In the genomic region with DNA sequence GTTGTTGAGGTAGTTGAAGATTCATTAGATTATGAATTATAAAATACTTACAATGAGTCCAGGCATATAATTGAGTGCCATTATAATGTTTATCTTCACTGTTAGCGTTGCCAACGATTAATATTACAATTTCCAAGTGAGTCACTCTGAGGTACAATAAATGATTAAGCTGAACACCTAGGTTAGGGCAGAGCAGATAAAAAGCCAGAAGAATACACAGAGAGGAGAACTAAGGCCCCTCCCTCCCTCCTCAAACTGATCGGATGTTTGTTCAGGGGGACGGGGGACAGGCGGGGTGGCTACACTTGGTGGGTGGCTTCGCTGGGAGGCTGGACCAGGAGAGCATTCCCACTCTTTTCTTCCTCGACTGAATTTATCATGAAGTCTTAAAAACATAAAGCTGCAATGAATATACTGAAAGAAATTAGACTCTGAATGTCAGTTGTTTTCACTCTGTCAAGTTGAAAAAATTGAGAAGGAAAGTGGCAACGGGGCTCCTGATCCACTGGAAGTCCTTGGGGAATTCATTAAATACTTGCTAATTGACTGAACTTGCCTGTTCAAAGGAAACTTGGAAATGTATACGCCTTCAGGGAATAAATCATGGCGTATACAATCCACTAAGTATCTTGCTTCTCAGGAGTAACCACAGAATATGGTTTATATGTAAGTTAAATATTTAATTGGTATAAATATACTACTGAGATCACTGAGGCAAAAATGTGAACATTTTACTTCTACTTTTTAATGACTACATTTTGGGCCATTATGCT, we compare ENCODE assay signal across 22 cellular contexts.
DNase-seq lines count a peak whose midpoint lies in the region; ATAC-seq, FAIRE-seq and TF ChIP-seq lines count a peak whose summit lies in the region.
"Had no signal": no experiment of that assay in that cellular context is flagged by ENCODE, and none has a peak within 500 bp of the region (broad histone marks: within the 10 kb centered on the region; RNA-seq: fewer than 3 reads in every experiment).

No MANE protein-coding gene starts in this region.

- peak; percentile 5 for DNase-seq in Calu3
- DNase-seq in WTC11 (ENCODE audit: low spot score) = no peak
- DNase-seq in keratinocyte (ENCODE audit: low read depth, low spot score) = no peak
- no peak for DNase-seq in NCI-H2227 (lab: John Stamatoyannopoulos, UW; ENCODE audit: unreplicated experiment)
- DNase-seq in mesenteric fat pad (ENCODE audit: low spot score) = no peak
- no peak for DNase-seq in activated naive CD4-positive, alpha-beta T cell treated with anti-CD3 and anti-CD28 coated beads, Interleukin-2, amount 50 U/mL, for 72 hours (ENCODE audit: low spot score in 2 of 2)
- DNase-seq: activated CD4-positive, alpha-beta T cell treated with anti-CD3 and anti-CD28 coated beads for 36 hours; adrenal gland; CD8-positive, alpha-beta memory T cell; effector memory CD8-positive, alpha-beta T cell; GDM1; Kasumi-1; NCI-H1930 had no signal

- dilution Hi-C loops in keratinocyte (cut with MboI; ENCODE audit: extremely low pct_ligation_motif_present, low sequenced_read_pairs) = no loop called here

- H3K4me3 Mint-ChIP-seq in Calu3 (ENCODE audit: low read depth, unreplicated experiment) = peak overlapping the region; percentile 27
- H3K4me3 Mint-ChIP-seq in WTC11 = no peak overlapping the region
- H3K4me3 Mint-ChIP-seq in stimulated activated memory B cell treated with anti-CD40 and anti-IgM and Interleukin-4, amounts not matched to agents 10 μg/mL and 1 μg/mL and 100 μg/mL, for 72 hours = no peak overlapping the region
- H3K4me3 Mint-ChIP-seq: activated CD4-positive, alpha-beta T cell treated with anti-CD3 and anti-CD28 coated beads for 36 hours; CD8-positive, alpha-beta memory T cell; effector memory CD8-positive, alpha-beta T cell; memory B cell had no signal

- H3K36me3 ChIP-seq in HUES64 (ENCODE audit: insufficient read depth, low read length) (no peaks in the 10 kb centered on the region), keratinocyte (ENCODE audit: control insufficient read depth in 2 of 2, extremely low read depth in 1 of 2, insufficient read depth in 2 of 2, low read length in 2 of 2) (no peaks in the 10 kb centered on the region)
- H3K36me3 ChIP-seq: adrenal gland, SJSA1 had no signal

- peaks cover 27% of the 10 kb centered on the region for H3K4me1 Mint-ChIP-seq in Calu3 (ENCODE audit: low read depth, unreplicated experiment)
- H3K4me1 Mint-ChIP-seq in WTC11 = peaks cover 65% of the 10 kb centered on the region
- no peaks in the 10 kb centered on the region for H3K4me1 Mint-ChIP-seq in stimulated activated memory B cell treated with anti-CD40 and anti-IgM and Interleukin-4, amounts not matched to agents 10 μg/mL and 1 μg/mL and 100 μg/mL, for 72 hours
- H3K4me1 Mint-ChIP-seq: memory B cell had no signal

- peak; percentile 60 for ATAC-seq in WTC11
- ATAC-seq in stimulated activated memory B cell treated with anti-CD40 and anti-IgM and Interleukin-4, amounts not matched to agents 10 μg/mL and 1 μg/mL and 100 μg/mL, for 72 hours = no peak
- no peak for ATAC-seq in activated naive CD4-positive, alpha-beta T cell treated with anti-CD3 and anti-CD28 coated beads, Interleukin-2, amount 50 U/mL, for 72 hours
- ATAC-seq: activated CD4-positive, alpha-beta T cell treated with anti-CD3 and anti-CD28 coated beads for 36 hours; effector memory CD8-positive, alpha-beta T cell; HepG2 had no signal

- TF ChIP-seq CTCF in Calu3 (IDR thresholded peaks at IDR 0.05; ENCODE audit: unreplicated experiment) (no peak), WTC11 (IDR thresholded peaks at IDR 0.05) (no peak), keratinocyte (optimal IDR thresholded peaks at IDR 0.05 in 1 of 3, IDR thresholded peaks at IDR 0.05 in 1 of 3, conservative IDR thresholded peaks at IDR 0.05 in 1 of 3; ENCODE audit: extremely low read depth in 1 of 3, insufficient read depth in 2 of 3, low read length in 3 of 3) (no peak)

- intact Hi-C loops in Calu3 (cut with micrococcal nuclease; ENCODE audit: unreplicated experiment) = no loop called here

- H3K27ac Mint-ChIP-seq in Calu3 (ENCODE audit: unreplicated experiment) (peak overlapping the region; percentile 46), WTC11 (peak overlapping the region; percentile 74; the same call in 1 of the 2 replicates)
- H3K27ac Mint-ChIP-seq in stimulated activated memory B cell treated with anti-CD40 and anti-IgM and Interleukin-4, amounts not matched to agents 10 μg/mL and 1 μg/mL and 100 μg/mL, for 72 hours = no peak overlapping the region
- H3K27ac Mint-ChIP-seq in activated naive CD4-positive, alpha-beta T cell treated with anti-CD3 and anti-CD28 coated beads, Interleukin-2, amount 50 U/mL, for 72 hours = no peak overlapping the region
- H3K27ac Mint-ChIP-seq: activated CD4-positive, alpha-beta T cell treated with anti-CD3 and anti-CD28 coated beads for 36 hours; CD8-positive, alpha-beta memory T cell; effector memory CD8-positive, alpha-beta T cell; memory B cell had no signal

- 45% methylated on average over 8 of the region's 10 CpGs for WGBS in HUES64

- H3K4me2 ChIP-seq in keratinocyte (ENCODE audit: control insufficient read depth, extremely low read depth, insufficient read depth, low read depth, low read length) = peak overlapping the region; percentile 78

- BruUV-seq in Calu3 (replicated peaks; lab: Mats Ljungman, UMichigan) = no TSS peak

- H3K9ac ChIP-seq in HUES64 (ENCODE audit: low read depth, low read length) (no peak overlapping the region), keratinocyte (ENCODE audit: control insufficient read depth, extremely low read depth, insufficient read depth, low read length) (peak overlapping the region; percentile 66)

- H3K27me3 ChIP-seq in HUES64 (ENCODE audit: insufficient read depth, low read length) (no peaks in the 10 kb centered on the region), keratinocyte (ENCODE audit: control insufficient read depth, extremely low read depth, insufficient read depth, low read length) (no peaks in the 10 kb centered on the region)
- H3K27me3 ChIP-seq: adrenal gland, SJSA1 had no signal

- H3K9me1 ChIP-seq in keratinocyte (ENCODE audit: control insufficient read depth, extremely low read depth, insufficient read depth, low read length) = no peaks in the 10 kb centered on the region

- peak overlapping the region; percentile 29; the same call in 1 of the 2 replicates for H3K27ac ChIP-seq in HUES64 (ENCODE audit: low read depth, low read length)
- H3K27ac ChIP-seq in keratinocyte (ENCODE audit: control insufficient read depth, insufficient read depth, low read length) = peak overlapping the region; percentile 93
- H3K27ac ChIP-seq: adrenal gland, SJSA1 had no signal

- no peaks in the 10 kb centered on the region for H4K20me1 ChIP-seq in keratinocyte (ENCODE audit: control insufficient read depth, extremely low read depth, insufficient read depth, low read length)

- H3K4me1 ChIP-seq in HUES64 (ENCODE audit: insufficient read depth, low read length) = peaks cover 73% of the 10 kb centered on the region
- H3K4me1 ChIP-seq in keratinocyte (ENCODE audit: control insufficient read depth, extremely low read depth, insufficient read depth, low read length) = peaks cover 55% of the 10 kb centered on the region
- H3K4me1 ChIP-seq: SJSA1 had no signal

- CTCF ChIA-PET in Calu3 (lab: Charles Lee) (interaction anchor here (0.6 kb wide), 1 partner anchor 389 kb away, joined by 3 read pairs; no protein-coding TSS in a partner anchor), WTC11 (lab: Charles Lee) (no interaction called here)

- peak; percentile 53 for FAIRE-seq in keratinocyte (lab: Jason Lieb, UNC)
- FAIRE-seq: A204.1, colon, HepG2, TTC549, urothelium cell line had no signal

- H2AFZ ChIP-seq in keratinocyte (ENCODE audit: control insufficient read depth, low read length) = no peak overlapping the region

- H3K27me3 Mint-ChIP-seq in Calu3 (ENCODE audit: unreplicated experiment) = no peaks in the 10 kb centered on the region
- H3K27me3 Mint-ChIP-seq in WTC11 (ENCODE audit: low read depth) = no peaks in the 10 kb centered on the region
- H3K27me3 Mint-ChIP-seq in stimulated activated memory B cell treated with anti-CD40 and anti-IgM and Interleukin-4, amounts not matched to agents 10 μg/mL and 1 μg/mL and 100 μg/mL, for 72 hours = peaks cover 27% of the 10 kb centered on the region

- POLR2A ChIA-PET in WTC11 (lab: Charles Lee) = no interaction called here

- H3K4me3 ChIP-seq in HUES64 (ENCODE audit: low read length) (no peak overlapping the region), keratinocyte (ENCODE audit: control insufficient read depth in 2 of 3, extremely low read depth in 1 of 3, insufficient read depth in 2 of 3, low read depth in 1 of 3, low read length in 3 of 3) (peak overlapping the region in 1 of 3 experiments; percentile 27)
- H3K4me3 ChIP-seq: adrenal gland, SJSA1 had no signal

- H3K79me2 ChIP-seq in keratinocyte (ENCODE audit: control insufficient read depth, insufficient read depth, low read length) = peaks cover 56% of the 10 kb centered on the region

- no peaks in the 10 kb centered on the region for H3K9me3 ChIP-seq in HUES64 (ENCODE audit: insufficient read depth, low read depth, low read length)
- no peaks in the 10 kb centered on the region for H3K9me3 ChIP-seq in keratinocyte (ENCODE audit: control insufficient read depth, low read depth, low read length)
- H3K9me3 ChIP-seq: adrenal gland, SJSA1 had no signal

- H3K36me3 Mint-ChIP-seq in Calu3 (ENCODE audit: insufficient read depth, unreplicated experiment) = no peaks in the 10 kb centered on the region
- no peaks in the 10 kb centered on the region for H3K36me3 Mint-ChIP-seq in WTC11
- H3K36me3 Mint-ChIP-seq in stimulated activated memory B cell treated with anti-CD40 and anti-IgM and Interleukin-4, amounts not matched to agents 10 μg/mL and 1 μg/mL and 100 μg/mL, for 72 hours = no peaks in the 10 kb centered on the region
- no peaks in the 10 kb centered on the region for H3K36me3 Mint-ChIP-seq in activated naive CD4-positive, alpha-beta T cell treated with anti-CD3 and anti-CD28 coated beads, Interleukin-2, amount 50 U/mL, for 72 hours
- H3K36me3 Mint-ChIP-seq: CD8-positive, alpha-beta memory T cell; memory B cell had no signal

- H3K9me3 Mint-ChIP-seq in Calu3 (ENCODE audit: low read depth, unreplicated experiment) = no peaks in the 10 kb centered on the region
- no peaks in the 10 kb centered on the region for H3K9me3 Mint-ChIP-seq in WTC11
- no peaks in the 10 kb centered on the region for H3K9me3 Mint-ChIP-seq in stimulated activated memory B cell treated with anti-CD40 and anti-IgM and Interleukin-4, amounts not matched to agents 10 μg/mL and 1 μg/mL and 100 μg/mL, for 72 hours
- no peaks in the 10 kb centered on the region for H3K9me3 Mint-ChIP-seq in activated naive CD4-positive, alpha-beta T cell treated with anti-CD3 and anti-CD28 coated beads, Interleukin-2, amount 50 U/mL, for 72 hours
- H3K9me3 Mint-ChIP-seq: CD8-positive, alpha-beta memory T cell; effector memory CD8-positive, alpha-beta T cell; memory B cell had no signal

TF ChIP-seq in WTC11, 78 proteins besides CTCF, POLR2A, EP300 and RAD21 (continues in another document):
- no peak for TF ChIP-seq ZBTB21 (CRISPR knock-in tag; IDR thresholded peaks at IDR 0.05; ENCODE audit: borderline replicate concordance)
- TF ChIP-seq ZNF219 (CRISPR knock-in tag; IDR thresholded peaks at IDR 0.05; ENCODE audit: borderline replicate concordance) = no peak
- TF ChIP-seq ATF1 (CRISPR knock-in tag; IDR thresholded peaks at IDR 0.05) = no peak
- no peak for TF ChIP-seq ZNF138 (CRISPR knock-in tag; conservative IDR thresholded peaks at IDR 0.05)
- no peak for TF ChIP-seq SP1 (CRISPR knock-in tag; conservative IDR thresholded peaks at IDR 0.05)

Comparison
In these comparisons a context has a peak if more than half of its experiments do, and no peak if none do; other contexts are left out.
1. H3K27ac Mint-ChIP-seq: peak in Calu3 (single experiment) and WTC11 (single experiment); none in stimulated activated memory B cell treated with anti-CD40 and anti-IgM and Interleukin-4, amounts not matched to agents 10 μg/mL and 1 μg/mL and 100 μg/mL, for 72 hours (single experiment) and activated naive CD4-positive, alpha-beta T cell treated with anti-CD3 and anti-CD28 coated beads, Interleukin-2, amount 50 U/mL, for 72 hours (0 of 2).